ENCODE assay signal across 16 cellular contexts in genomic region chr14:56056031-56056430, GRCh38.
DNase-seq lines count a peak whose midpoint lies in the region; ATAC-seq, FAIRE-seq and TF ChIP-seq lines count a peak whose summit lies in the region.
"Had no signal": no experiment of that assay in that cellular context is flagged by ENCODE, and none has a peak within 500 bp of the region (broad histone marks: within the 10 kb centered on the region; RNA-seq: fewer than 3 reads in every experiment).

No MANE protein-coding gene starts in this region.

- no peaks in the 10 kb centered on the region for H3K36me3 ChIP-seq in trophoblast cell (ENCODE audit: control insufficient read depth in 1 of 2, insufficient read depth in 2 of 2, low read length in 2 of 2)
- no peaks in the 10 kb centered on the region for H3K36me3 ChIP-seq in pancreas
- H3K36me3 ChIP-seq: BLaER1 treated with 17β-estradiol and CSF1 and Interleukin-3, amounts not matched to agents 10 nM and 100 nM; HAP-1 had no signal

- no peak overlapping the region for H4K91ac ChIP-seq in trophoblast cell (ENCODE audit: low read depth, low read length)

- H3K18ac ChIP-seq in trophoblast cell (ENCODE audit: low read length) = no peak overlapping the region

- no peak overlapping the region for H4K12ac ChIP-seq in trophoblast cell (ENCODE audit: low read depth, low read length)

- peak overlapping the region; percentile 87 for H2BK12ac ChIP-seq in trophoblast cell (ENCODE audit: low read length)

- H3K27ac ChIP-seq in caudate nucleus (ENCODE audit: low read depth, low read length) (peak overlapping the region; percentile 85), trophoblast cell (ENCODE audit: low read depth, low read length) (no peak overlapping the region), pancreas (no peak overlapping the region)
- H3K27ac ChIP-seq: BLaER1 treated with 17β-estradiol and CSF1 and Interleukin-3, amounts not matched to agents 10 nM and 100 nM; GM23248; HL-60 had no signal

- no peak overlapping the region for H4K8ac ChIP-seq in trophoblast cell (ENCODE audit: low read depth, low read length)

- intact Hi-C loops in pancreas (cut with DNase I) = no loop called here

- H3K23ac ChIP-seq in trophoblast cell (ENCODE audit: low read length) = no peak overlapping the region

- in situ Hi-C loops in GM13976 (cut with MboI; ENCODE audit: low sequenced_read_pairs, unreplicated experiment) = no loop called here

- no peak overlapping the region for H2BK120ac ChIP-seq in trophoblast cell (ENCODE audit: insufficient read depth, low read length, poor library complexity)

- H3K4ac ChIP-seq in trophoblast cell (ENCODE audit: low read depth, low read length) = no peak overlapping the region

- no peak overlapping the region for H2BK5ac ChIP-seq in trophoblast cell (ENCODE audit: low read depth, low read length, poor library complexity)

- no peak overlapping the region for H3K14ac ChIP-seq in trophoblast cell (ENCODE audit: low read length)

- ATAC-seq in pancreas = no peak
- ATAC-seq: CD8-positive, alpha-beta T cell had no signal

- no CpG with 5 or more reads among the region's 2 CpGs for WGBS in trophoblast cell (ENCODE audit: extremely low coverage, insufficient coverage, insufficient read length)
- 71 to 73% methylated on average over 2 of the region's 2 CpGs for WGBS in pancreas, 2 donors

- DNase-seq in NCI-H69 (lab: John Stamatoyannopoulos, UW) (peak; percentile 76), caudate nucleus (lab: John Stamatoyannopoulos, UW) (no peak), trophoblast cell (no peak), pancreas (no peak), GM13976 (ENCODE audit: low spot score) (no peak), activated T-cell treated with anti-CD3 and anti-CD28 coated beads for 4 hours (no peak)
- DNase-seq: Calu3; CD8-positive, alpha-beta T cell; GM23248; IMR-90 had no signal

- H3K9me3 ChIP-seq in trophoblast cell (ENCODE audit: insufficient read depth, low read depth, low read length) (no peaks in the 10 kb centered on the region), pancreas (no peaks in the 10 kb centered on the region)
- H3K9me3 ChIP-seq: HAP-1 had no signal

- TF ChIP-seq CTCF in pancreas (IDR thresholded peaks at IDR 0.05) (no peak), GM13976 (IDR thresholded peaks at IDR 0.05; ENCODE audit: borderline replicate concordance, control extremely low read depth, extremely low read depth, insufficient read depth, missing control alignments) (no peak)

- no peaks in the 10 kb centered on the region for H3K27me3 ChIP-seq in trophoblast cell (ENCODE audit: insufficient read depth, low read length)
- H3K27me3 ChIP-seq in pancreas = no peaks in the 10 kb centered on the region
- H3K27me3 ChIP-seq: BLaER1 treated with 17β-estradiol and CSF1 and Interleukin-3, amounts not matched to agents 10 nM and 100 nM had no signal

- no peaks in the 10 kb centered on the region for H3K79me2 ChIP-seq in trophoblast cell (ENCODE audit: control insufficient read depth, insufficient read depth, low read length, poor library complexity)

- H3K79me1 ChIP-seq in trophoblast cell (ENCODE audit: low read length) = peaks cover 3% of the 10 kb centered on the region

- no peak overlapping the region for H3K4me3 ChIP-seq in trophoblast cell (ENCODE audit: low read depth, low read length)
- H3K4me3 ChIP-seq in pancreas = no peak overlapping the region
- H3K4me3 ChIP-seq: BLaER1 treated with 17β-estradiol and CSF1 and Interleukin-3, amounts not matched to agents 10 nM and 100 nM; GM23248; HAP-1 had no signal

- H3K4me2 ChIP-seq in trophoblast cell (ENCODE audit: low read length) = no peak overlapping the region
- H3K4me2 ChIP-seq: BLaER1 treated with 17β-estradiol and CSF1 and Interleukin-3, amounts not matched to agents 10 nM and 100 nM had no signal

- FAIRE-seq in pancreas (lab: Jason Lieb, UNC) = no peak
- FAIRE-seq: G401.6, GM12891, GM18507 had no signal

- no peak overlapping the region for H3K9ac ChIP-seq in trophoblast cell (ENCODE audit: low read length)
- H3K9ac ChIP-seq: BLaER1 treated with 17β-estradiol and CSF1 and Interleukin-3, amounts not matched to agents 10 nM and 100 nM; GM23248 had no signal

- peaks cover 0 to 14% of the 10 kb centered on the region in 2 experiments for H3K4me1 ChIP-seq in trophoblast cell (ENCODE audit: control insufficient read depth in 1 of 2, insufficient read depth in 2 of 2, low read length in 2 of 2)
- H3K4me1 ChIP-seq in pancreas = no peaks in the 10 kb centered on the region
- H3K4me1 ChIP-seq: BLaER1 treated with 17β-estradiol and CSF1 and Interleukin-3, amounts not matched to agents 10 nM and 100 nM had no signal

- no peak overlapping the region for H2AK5ac ChIP-seq in trophoblast cell (ENCODE audit: low read length)

- H2AFZ ChIP-seq in trophoblast cell (ENCODE audit: insufficient read depth, low read length, poor library complexity) = no peak overlapping the region
- H2AFZ ChIP-seq: GM23248 had no signal
